ENCODE assay signal across 8 cellular contexts in genomic region chr15:64507293-64507802, GRCh38. TPM values are rescaled to one million over a fixed set of nuclear protein-coding genes. Genes with fewer than 3 reads are reported as not detected.
DNase-seq lines count a peak whose midpoint lies in the region; ATAC-seq and TF ChIP-seq lines count a peak whose summit lies in the region.

No MANE protein-coding gene starts in this region.

- peaks cover 14% of the 10 kb centered on the region for H3K36me3 Mint-ChIP-seq in T-cell

- peak; percentile 42 to 60 for TF ChIP-seq RAD21 in liver (IDR thresholded peaks at IDR 0.05)

- no peaks in the 10 kb centered on the region for H3K9me3 ChIP-seq in liver (ENCODE audit: control insufficient read depth in 4 of 4, low read length in 3 of 4)

- no peak overlapping the region for H3K4me3 ChIP-seq in cardiac fibroblast (replicated peaks in 1 of 2; ENCODE audit: low read depth in 2 of 2, low read length in 2 of 2)
- no peak overlapping the region for H3K4me3 ChIP-seq in liver (ENCODE audit: low read depth in 1 of 3, low read length in 3 of 3)

- 64% methylated on average over 3 of the region's 3 CpGs for WGBS in liver

- H3K4me1 Mint-ChIP-seq in T-cell, result peaks cover 80 to 82% (median 81%) of the 10 kb centered on the region in 3 donors

- H3K9ac ChIP-seq in liver (ENCODE audit: low read depth in 1 of 2, low read length in 2 of 2), result no peak overlapping the region

- ATAC-seq in HG03095 (IDR thresholded peaks at IDR 0.05; ENCODE audit: unreplicated experiment) (peak; percentile 57), T-cell (replicated peaks in 1 of 4) (peak; percentile 59 to 70 (median 68))

- H3K27ac Mint-ChIP-seq in T-cell, result peak overlapping the region; percentile 65 to 82

- H3K4me1 ChIP-seq in liver (ENCODE audit: control insufficient read depth in 4 of 4, insufficient read depth in 4 of 4, low read length in 3 of 4), result peaks cover 0 to 5% (median 2%) of the 10 kb centered on the region in 4 donors

- POLR2A ChIA-PET in T-cell (lab: Charles Lee), result interaction anchor here in 1 of 2 donors (0.6 to 0.7 kb wide), 2 partner anchors 74 to 391 kb away, joined by 3 read pairs; no protein-coding TSS in a partner anchor

- DNase-seq in activated effector memory CD4-positive, alpha-beta T cell treated with anti-CD3 and anti-CD28 coated beads, Interleukin-2, amount 50 U/mL, for 16 hours, result peak; percentile 67
- no peak for DNase-seq in activated effector memory CD4-positive, alpha-beta T cell treated with Interleukin-2 at 50 U/mL for 16 hours
- DNase-seq in T-cell, result peak in 22 of 34 experiments; percentile 3 to 35 (median 11)
- DNase-seq in cardiac fibroblast (ENCODE audit: low read depth in 2 of 2), result peak; percentile 73 to 97
- DNase-seq in stimulated activated CD4-positive, alpha-beta T cell treated with anti-CD3 and anti-CD28 coated beads, Interleukin-4, amount 100 ng/mL, for 4 hours, result peak; percentile 29 to 55
- no peak for DNase-seq in COLO829 (ENCODE audit: low spot score)

- H3K27me3 Mint-ChIP-seq in T-cell, result no peaks in the 10 kb centered on the region

- TF ChIP-seq CTCF in cardiac fibroblast (IDR thresholded peaks at IDR 0.05; ENCODE audit: low read depth, low read length) (no peak), liver (IDR thresholded peaks at IDR 0.05; ENCODE audit: low read depth, low read length, missing input control) (no peak)

- CTCF ChIA-PET in T-cell (lab: Charles Lee), result interaction anchor here (0.7 to 1.1 kb wide), 2 partner anchors 13 to 1268 kb away, joined by 4 read pairs; no protein-coding TSS in a partner anchor

- peaks cover 0 to 1% (median 0%) of the 10 kb centered on the region in 4 donors for H3K36me3 ChIP-seq in liver (ENCODE audit: control insufficient read depth in 4 of 4, insufficient read depth in 3 of 4, low read depth in 1 of 4, low read length in 3 of 4)

- H3K9me3 Mint-ChIP-seq in T-cell, result no peaks in the 10 kb centered on the region

- H3K4me3 Mint-ChIP-seq in T-cell, result peak overlapping the region in 2 of 3 donors; percentile 1 to 65

- H3K27me3 ChIP-seq in liver (ENCODE audit: control insufficient read depth in 4 of 4, insufficient read depth in 4 of 4, low read length in 3 of 4), result no peaks in the 10 kb centered on the region

- H3K27ac ChIP-seq in liver (ENCODE audit: low read depth in 1 of 2, low read length in 2 of 2), result peak overlapping the region in 1 of 2 donors; percentile 12

TF ChIP-seq in liver, 16 proteins besides CTCF, POLR2A, EP300 and RAD21:
- TF ChIP-seq RXRA (IDR thresholded peaks at IDR 0.05) (peak in 1 of 2 donors; percentile 47), ATF3 (IDR thresholded peaks at IDR 0.05) (no peak), SP1 (IDR thresholded peaks at IDR 0.05) (peak; percentile 18), ZBTB33 (IDR thresholded peaks at IDR 0.05) (no peak), NR2F2 (IDR thresholded peaks at IDR 0.05) (peak; percentile 84), GABPA (IDR thresholded peaks at IDR 0.05 in 1 of 2, conservative IDR thresholded peaks at IDR 0.05 in 1 of 2) (no peak), HNF4A (conservative IDR thresholded peaks at IDR 0.05) (no peak), MAX (IDR thresholded peaks at IDR 0.05) (peak; percentile 36), FOXA2 (IDR thresholded peaks at IDR 0.05) (no peak), EGR1 (IDR thresholded peaks at IDR 0.05; ENCODE audit: low read depth in 2 of 2) (no peak), REST (IDR thresholded peaks at IDR 0.05) (peak; percentile 26)

RNA-seq across cellular contexts. Expression of gene ZNF609, which starts 47.0 kb away (rescaled TPM):
- 10 to 100 TPM; 52.7 to 81.8 (median 59.3) TPM for total RNA-seq in T-cell
- 10 to 100 TPM in 1 of 2 donors, 1 to 10 TPM in 1; 7.1 to 18.1 TPM for total RNA-seq in liver
- polyA plus RNA-seq in liver, result 1 to 10 TPM; 4.6 to 8.9 TPM

Comparison
In these comparisons a context has a peak if more than half of its experiments do, and no peak if none do; other contexts are left out.
1. DNase-seq: peak in activated effector memory CD4-positive, alpha-beta T cell treated with anti-CD3 and anti-CD28 coated beads, Interleukin-2, amount 50 U/mL, for 16 hours (single experiment), T-cell (22 of 34), cardiac fibroblast (2 of 2) and stimulated activated CD4-positive, alpha-beta T cell treated with anti-CD3 and anti-CD28 coated beads, Interleukin-4, amount 100 ng/mL, for 4 hours (2 of 2); none in activated effector memory CD4-positive, alpha-beta T cell treated with Interleukin-2 at 50 U/mL for 16 hours (single experiment) and COLO829 (single experiment).